In genomic region chr4:95949136-95949765, GRCh38 we compare ENCODE assay signal across 16 cellular contexts.
"Had no signal": no experiment of that assay in that cellular context is flagged by ENCODE, and none has a peak within 500 bp of the region (broad histone marks: within the 10 kb centered on the region; RNA-seq: fewer than 3 reads in every experiment).

No MANE protein-coding gene starts in this region.

- H3K27ac ChIP-seq: esophagus squamous epithelium, left lung, ovary, right lobe of liver, SJSA1, testis had no signal

- H3K27me3 ChIP-seq: esophagus squamous epithelium, left lung, ovary, right lobe of liver, SJSA1, testis had no signal

- H3K4me1 ChIP-seq: esophagus squamous epithelium, left lung, right lobe of liver, SJSA1, testis had no signal

- ATAC-seq: left lung; right lobe of liver; stimulated activated naive CD8-positive, alpha-beta T cell treated with anti-CD3 and anti-CD28 coated beads, Interleukin-15, amount 100 ng/mL, for 72 hours had no signal

- H3K36me3 ChIP-seq: esophagus squamous epithelium, left lung, ovary, right lobe of liver, SJSA1 had no signal

- H3K9me3 ChIP-seq: esophagus squamous epithelium, ovary, SJSA1, testis had no signal

- DNase-seq: activated CD4-positive, CD25-positive, alpha-beta regulatory T cell treated with anti-CD3 and anti-CD28 coated beads, Interleukin-2, amount 50 U/mL, for 72 hours; activated naive CD4-positive, alpha-beta T cell; activated naive CD8-positive, alpha-beta T cell treated with anti-CD3 and anti-CD28 coated beads, Interleukin-2, amount 10 ng/mL, durations not matched to agents 7 days and 5 days; cortex of kidney; effector CD4-positive, alpha-beta T cell; esophagus squamous epithelium; islet precursor cell; left lung; mammary epithelial cell; nephron progenitor cell; ovary; right lobe of liver; stimulated activated CD4-positive, alpha-beta T cell treated with anti-CD3 and anti-CD28 coated beads, Interleukin-1b, Interleukin-23, amount 100 ng/mL, for 48 hours; stimulated activated naive CD8-positive, alpha-beta T cell treated with anti-CD3 and anti-CD28 coated beads, Interleukin-15, amount 100 ng/mL, for 72 hours; testis had no signal

- H3K4me3 ChIP-seq: esophagus squamous epithelium, left lung, ovary, right lobe of liver, SJSA1, testis had no signal
